Comparison of ENCODE assay signal across 11 cellular contexts in genomic region chr12:46366771-46367170, GRCh38. TPM values are rescaled to one million over a fixed set of nuclear protein-coding genes. Genes with fewer than 3 reads are reported as not detected.
DNase-seq lines count a peak whose midpoint lies in the region; ATAC-seq and TF ChIP-seq lines count a peak whose summit lies in the region.
"Had no signal": no experiment of that assay in that cellular context is flagged by ENCODE, and none has a peak within 500 bp of the region (broad histone marks: within the 10 kb centered on the region; RNA-seq: fewer than 3 reads in every experiment).

No MANE protein-coding gene starts in this region.

- peaks cover 93% of the 10 kb centered on the region for H3K36me3 Mint-ChIP-seq in Calu3 (ENCODE audit: insufficient read depth, unreplicated experiment)
- peaks cover 80% of the 10 kb centered on the region for H3K36me3 Mint-ChIP-seq in stimulated activated memory B cell treated with anti-CD40 and anti-IgM and Interleukin-4, amounts not matched to agents 10 μg/mL and 1 μg/mL and 100 μg/mL, for 72 hours

- TF ChIP-seq POLR2A in GM18505 (IDR thresholded peaks at IDR 0.05; ENCODE audit: borderline replicate concordance, extremely low read depth, insufficient read depth, insufficient read length) = no peak

- CTCF ChIA-PET in Calu3 (lab: Charles Lee) = no interaction called here

- intact Hi-C loops in Calu3 (cut with micrococcal nuclease; ENCODE audit: unreplicated experiment) = loop anchor here (5.0 kb wide), 3 partner anchors 66 to 296 kb away; no protein-coding TSS in a partner anchor

- no peak for DNase-seq in Calu3
- DNase-seq in fibroblast of pulmonary artery (ENCODE audit: low read depth) = peak; percentile 24
- no peak for DNase-seq in NCI-H2171 treated with DMSO at 0.1 percent for 48 hours (lab: John Stamatoyannopoulos, UW)
- no peak for DNase-seq in Kasumi-1 (lab: John Stamatoyannopoulos, UW)
- DNase-seq: activated gamma-delta T cell treated with Interleukin-2 at 50 U/mL for 16 hours, EL, NCI-H1105 had no signal

- no peak for ATAC-seq in stimulated activated memory B cell treated with anti-CD40 and anti-IgM and Interleukin-4, amounts not matched to agents 10 μg/mL and 1 μg/mL and 100 μg/mL, for 72 hours
- ATAC-seq in GM18505 (IDR thresholded peaks at IDR 0.05; ENCODE audit: unreplicated experiment) = no peak
- no peak for ATAC-seq in HG03095 (IDR thresholded peaks at IDR 0.05; ENCODE audit: unreplicated experiment)

- no TSS peak for BruUV-seq in Calu3 (replicated peaks; lab: Mats Ljungman, UMichigan)

- peaks cover 14% of the 10 kb centered on the region for H3K4me1 Mint-ChIP-seq in Calu3 (ENCODE audit: low read depth, unreplicated experiment)
- peaks cover 63% of the 10 kb centered on the region for H3K4me1 Mint-ChIP-seq in stimulated activated memory B cell treated with anti-CD40 and anti-IgM and Interleukin-4, amounts not matched to agents 10 μg/mL and 1 μg/mL and 100 μg/mL, for 72 hours

- no peaks in the 10 kb centered on the region for H3K27me3 Mint-ChIP-seq in Calu3 (ENCODE audit: unreplicated experiment)
- no peaks in the 10 kb centered on the region for H3K27me3 Mint-ChIP-seq in stimulated activated memory B cell treated with anti-CD40 and anti-IgM and Interleukin-4, amounts not matched to agents 10 μg/mL and 1 μg/mL and 100 μg/mL, for 72 hours

- peak overlapping the region; percentile 67 for H3K4me3 Mint-ChIP-seq in Calu3 (ENCODE audit: low read depth, unreplicated experiment)
- no peak overlapping the region for H3K4me3 Mint-ChIP-seq in stimulated activated memory B cell treated with anti-CD40 and anti-IgM and Interleukin-4, amounts not matched to agents 10 μg/mL and 1 μg/mL and 100 μg/mL, for 72 hours

- H3K27ac Mint-ChIP-seq in Calu3 (ENCODE audit: unreplicated experiment) = peak overlapping the region; percentile 27
- peak overlapping the region; percentile 84 for H3K27ac Mint-ChIP-seq in stimulated activated memory B cell treated with anti-CD40 and anti-IgM and Interleukin-4, amounts not matched to agents 10 μg/mL and 1 μg/mL and 100 μg/mL, for 72 hours

- H3K9me3 Mint-ChIP-seq in Calu3 (ENCODE audit: low read depth, unreplicated experiment) = no peaks in the 10 kb centered on the region
- no peaks in the 10 kb centered on the region for H3K9me3 Mint-ChIP-seq in stimulated activated memory B cell treated with anti-CD40 and anti-IgM and Interleukin-4, amounts not matched to agents 10 μg/mL and 1 μg/mL and 100 μg/mL, for 72 hours

- no peak for TF ChIP-seq CTCF in Calu3 (IDR thresholded peaks at IDR 0.05; ENCODE audit: unreplicated experiment)
- TF ChIP-seq CTCF in WI38 (IDR thresholded peaks at IDR 0.05; ENCODE audit: low read depth, low read length) = no peak
- no peak for TF ChIP-seq CTCF in fibroblast of pulmonary artery (IDR thresholded peaks at IDR 0.05; ENCODE audit: low read length, missing control alignments)

- peak overlapping the region; percentile 97 for H3K4me3 ChIP-seq in WI38 (ENCODE audit: low read depth, low read length)
- peak overlapping the region; percentile 88 for H3K4me3 ChIP-seq in fibroblast of pulmonary artery (replicated peaks; ENCODE audit: low read depth, low read length)

RNA-seq across cellular contexts. Expression of gene SLC38A2, which starts 5.8 kb away (rescaled TPM):
- total RNA-seq in Calu3 (2022) = 142 and 170 TPM in 2 replicates
